In genomic region chr20:51549474-51549873, GRCh38 we compare ENCODE assay signal across 25 cellular contexts.
"Had no signal": no experiment of that assay in that cellular context is flagged by ENCODE, and none has a peak within 500 bp of the region (broad histone marks: within the 10 kb centered on the region; RNA-seq: fewer than 3 reads in every experiment).

No MANE protein-coding gene starts in this region.

- H3K4me1 ChIP-seq: colonic mucosa, left lung, lower lobe of right lung had no signal

- FAIRE-seq: endometrium, islet of Langerhans, keratinocyte had no signal

- H3K4me3 ChIP-seq: colonic mucosa, esophagus squamous epithelium, gastrocnemius medialis, heart right ventricle, left lung, lower lobe of right lung had no signal

- DNase-seq: colonic mucosa; cortex of kidney; effector CD8-positive, alpha-beta T cell; effector memory CD8-positive, alpha-beta T cell; endodermal cell; erythroblast; esophagus squamous epithelium; foreskin fibroblast; foreskin melanocyte; gastrocnemius medialis; glutamatergic neuron; head of caudate nucleus; heart right ventricle; hippocampal formation; left cardiac atrium; left lung; left ventricle myocardium superior; lower lobe of right lung; mesendoderm; midbrain had no signal

- H3K27me3 ChIP-seq: colonic mucosa, gastrocnemius medialis had no signal

- H3K36me3 ChIP-seq: colonic mucosa, esophagus squamous epithelium, gastrocnemius medialis, heart right ventricle, left lung, lower lobe of right lung had no signal

- H3K27ac ChIP-seq: colonic mucosa, epithelial cell of prostate, esophagus squamous epithelium, gastrocnemius medialis, heart right ventricle, left lung, lower lobe of right lung had no signal

- ATAC-seq: effector memory CD8-positive, alpha-beta T cell; esophagus mucosa; gastrocnemius medialis; heart right ventricle; left cardiac atrium; left lung; left ventricle myocardium superior; lower lobe of right lung had no signal

- H3K9me3 ChIP-seq: colonic mucosa, esophagus squamous epithelium, gastrocnemius medialis, heart right ventricle, left lung, lower lobe of right lung had no signal
